21 cellular contexts compared by ENCODE assay signal in the genomic region with DNA sequence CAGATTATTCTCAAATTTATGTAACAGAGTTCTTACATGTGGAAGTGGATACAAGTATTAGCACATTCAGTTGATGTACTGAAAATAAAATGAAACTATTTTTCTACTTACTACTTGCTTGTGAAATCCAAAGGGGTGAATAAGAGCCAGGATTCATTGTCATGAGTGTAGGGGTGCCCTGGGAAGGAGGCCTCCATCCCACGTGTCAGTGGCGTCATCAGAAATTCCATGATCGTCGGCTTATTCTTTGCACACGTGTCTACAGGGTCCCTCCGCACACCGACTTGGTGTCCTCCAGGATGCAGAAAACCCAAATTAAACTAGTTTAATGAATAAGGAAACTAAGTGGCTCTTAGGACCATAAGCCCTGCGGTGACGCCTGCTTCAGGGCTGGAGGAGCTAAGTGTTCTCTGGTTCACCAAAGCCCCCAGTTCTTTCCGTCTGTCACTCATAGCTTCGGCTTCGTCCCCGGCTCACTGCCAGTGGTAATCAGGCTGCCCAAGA. TPM values are rescaled to one million over a fixed set of nuclear protein-coding genes. Genes with fewer than 3 reads are reported as not detected.
DNase-seq lines count a peak whose midpoint lies in the region; ATAC-seq and TF ChIP-seq lines count a peak whose summit lies in the region.
"Had no signal": no experiment of that assay in that cellular context is flagged by ENCODE, and none has a peak within 500 bp of the region (broad histone marks: within the 10 kb centered on the region; RNA-seq: fewer than 3 reads in every experiment).

No MANE protein-coding gene starts in this region.

- TF ChIP-seq CTCF in 22Rv1 (IDR thresholded peaks at IDR 0.05): no peak
- TF ChIP-seq CTCF in DND-41 (IDR thresholded peaks at IDR 0.05; ENCODE audit: borderline replicate concordance, extremely low read depth, low read length, poor library complexity, severe bottlenecking): no peak
- TF ChIP-seq CTCF in fibroblast of pulmonary artery (IDR thresholded peaks at IDR 0.05; ENCODE audit: low read length, missing control alignments): no peak
- TF ChIP-seq CTCF in WERI-Rb-1 (IDR thresholded peaks at IDR 0.05; ENCODE audit: low read depth, low read length): no peak
- no peak for TF ChIP-seq CTCF in uterus (IDR thresholded peaks at IDR 0.05)

- peak overlapping the region; percentile 4; the same call in 1 of the 2 replicates for H2AFZ ChIP-seq in DND-41 (ENCODE audit: low read depth, low read length)

- peak overlapping the region; percentile 58 to 73 for H3K4me3 ChIP-seq in DND-41 (ENCODE audit: low read depth in 1 of 2, low read length in 2 of 2)
- no peak overlapping the region for H3K4me3 ChIP-seq in fibroblast of pulmonary artery (replicated peaks; ENCODE audit: low read depth, low read length)
- no peak overlapping the region for H3K4me3 ChIP-seq in WERI-Rb-1 (ENCODE audit: low read depth, low read length)
- no peak overlapping the region for H3K4me3 ChIP-seq in uterus
- H3K4me3 ChIP-seq: GM12878, Peyer's patch had no signal

- intact Hi-C loops in head of caudate nucleus (cut with DNase I): no loop called here
- intact Hi-C loops in uterus (cut with DNase I; ENCODE audit: low total_unique reads): no loop called here

- peak; percentile 4; the same call in 2 of the 3 replicates for ATAC-seq in DND-41 (ENCODE audit: insufficient read depth, low read depth)
- ATAC-seq: GM12878 had no signal

- DNase-seq in DND-41 (peak; percentile 50), SHP77 (lab: John Stamatoyannopoulos, UW) (peak; percentile 80 to 81), fibroblast of pulmonary artery (ENCODE audit: low read depth) (peak; percentile 34), head of caudate nucleus (no peak), WERI-Rb-1 (no peak), uterus (no peak), NOMO-1 treated with DMSO at 0.1 percent for 48 hours (lab: John Stamatoyannopoulos, UW; ENCODE audit: unreplicated experiment) (no peak)
- DNase-seq: 8988T; CD4-positive, CD25-positive, alpha-beta regulatory T cell; COR-L47; DMS79; H7; NCI-H1105 treated with DMSO at 0.1 percent for 48 hours; NCI-H2029 treated with DMSO at 0.1 percent for 48 hours; NCI-H345; NCI-H524; NCI-H774; Peyer's patch; SW 1271 had no signal

- peak overlapping the region; percentile 66 for H3K9ac ChIP-seq in DND-41 (ENCODE audit: low read depth, low read length)

- no peak for TF ChIP-seq POLR2A in uterus (IDR thresholded peaks at IDR 0.05)

- peaks cover 22% of the 10 kb centered on the region; the same call in 1 of the 2 replicates for H4K20me1 ChIP-seq in DND-41 (ENCODE audit: insufficient read depth, low read length)

- H3K9me3 ChIP-seq in DND-41 (ENCODE audit: insufficient read depth, low read length, severe bottlenecking) (no peaks in the 10 kb centered on the region), WERI-Rb-1 (ENCODE audit: severe bottlenecking) (peaks cover 10% of the 10 kb centered on the region), uterus (no peaks in the 10 kb centered on the region)
- H3K9me3 ChIP-seq: Peyer's patch had no signal

- H3K36me3 ChIP-seq in DND-41 (ENCODE audit: insufficient read depth, low read length) (peaks cover 26% of the 10 kb centered on the region), WERI-Rb-1 (no peaks in the 10 kb centered on the region), uterus (no peaks in the 10 kb centered on the region)
- H3K36me3 ChIP-seq: Peyer's patch had no signal

- H3K27me3 ChIP-seq in DND-41 (ENCODE audit: insufficient read depth, low read length, poor library complexity) (no peaks in the 10 kb centered on the region), WERI-Rb-1 (ENCODE audit: insufficient read depth, low read depth, severe bottlenecking) (no peaks in the 10 kb centered on the region), uterus (no peaks in the 10 kb centered on the region)
- H3K27me3 ChIP-seq: Peyer's patch had no signal

- peaks cover 60% of the 10 kb centered on the region for H3K79me2 ChIP-seq in DND-41 (ENCODE audit: insufficient read depth, low read length)

- H3K4me1 ChIP-seq in DND-41 (ENCODE audit: insufficient read depth, low read length) (peaks cover 76% of the 10 kb centered on the region), uterus (no peaks in the 10 kb centered on the region)
- H3K4me1 ChIP-seq: Peyer's patch had no signal

- H3K27ac ChIP-seq in 22Rv1 (peak overlapping the region; percentile 29; the same call in 1 of the 2 replicates), DND-41 (ENCODE audit: low read length) (peak overlapping the region; percentile 93), WERI-Rb-1 (no peak overlapping the region), uterus (no peak overlapping the region)
- H3K27ac ChIP-seq: Peyer's patch had no signal

- H3K4me2 ChIP-seq in DND-41 (ENCODE audit: insufficient read depth, low read length): peak overlapping the region; percentile 66

RNA-seq across cellular contexts. Expression of a gene that starts 55.5 kb away (rescaled TPM):
- 10 to 100 TPM in 2 of 4 donors, 1 to 10 TPM in 2; 6.5 to 20.3 (median 11.7) TPM for total RNA-seq in uterus

Comparison
In these comparisons a context has a peak if more than half of its experiments do, and no peak if none do; other contexts are left out.
1. H3K27ac ChIP-seq: peak in 22Rv1 (single experiment) and DND-41 (single experiment); none in WERI-Rb-1 (single experiment) and uterus (0 of 2).
2. DNase-seq: peak in DND-41 (single experiment), SHP77 (2 of 2) and fibroblast of pulmonary artery (single experiment); none in head of caudate nucleus (0 of 42), WERI-Rb-1 (single experiment), uterus (0 of 2) and NOMO-1 treated with DMSO at 0.1 percent for 48 hours (single experiment).
3. H3K4me3 ChIP-seq: peak in DND-41 (2 of 2); none in fibroblast of pulmonary artery (single experiment), WERI-Rb-1 (single experiment) and uterus (0 of 2).